26 cellular contexts compared by ENCODE assay signal in genomic region chr10:23777153-23777552, GRCh38.
"Had no signal": no experiment of that assay in that cellular context is flagged by ENCODE, and none has a peak within 500 bp of the region (broad histone marks: within the 10 kb centered on the region; RNA-seq: fewer than 3 reads in every experiment).

No MANE protein-coding gene starts in this region.

- H3K4me3 Mint-ChIP-seq: activated CD4-positive, alpha-beta memory T cell treated with anti-CD3 and anti-CD28 coated beads, Interleukin-2, amount 10 ng/mL, durations not matched to agents 7 days and 5 days; activated CD4-positive, alpha-beta T cell treated with anti-CD3 and anti-CD28 coated beads, Interleukin-2, amount 10 ng/mL, durations not matched to agents 7 days and 5 days; activated naive CD4-positive, alpha-beta T cell treated with anti-CD3 and anti-CD28 coated beads, Interleukin-2, amount 10 ng/mL, durations not matched to agents 7 days and 5 days; activated naive CD8-positive, alpha-beta T cell treated with anti-CD3 and anti-CD28 coated beads, Interleukin-2, amount 10 ng/mL, durations not matched to agents 7 days and 5 days; activated T-cell treated with anti-CD3 and anti-CD28 coated beads, Interleukin-2, amount 50 U/mL, for 24 hours; activated T-cell treated with anti-CD3 and anti-CD28 coated beads, Interleukin-2, amount 50 U/mL, for 72 hours; brain; central memory CD8-positive, alpha-beta T cell; WTC11 had no signal

- H3K4me3 ChIP-seq: ascending aorta, esophagus muscularis mucosa, gastrocnemius medialis had no signal

- DNase-seq: activated CD4-positive, alpha-beta memory T cell treated with anti-CD3 and anti-CD28 coated beads, Interleukin-2, amount 10 ng/mL, durations not matched to agents 7 days and 5 days; activated CD4-positive, alpha-beta T cell treated with anti-CD3 and anti-CD28 coated beads for 1 hour; activated CD4-positive, alpha-beta T cell treated with anti-CD3 and anti-CD28 coated beads for 4 hours; activated CD4-positive, alpha-beta T cell treated with anti-CD3 and anti-CD28 coated beads, Interleukin-2, amount 10 ng/mL, durations not matched to agents 7 days and 5 days; activated CD4-positive, alpha-beta T cell treated with anti-CD3 and anti-CD28 coated beads, Interleukin-2, amount 50 U/mL, for 4 hours; activated CD8-positive, alpha-beta memory T cell treated with anti-CD3 and anti-CD28 coated beads, Interleukin-2, amount 50 U/mL, for 48 hours; activated gamma-delta T cell; activated naive CD4-positive, alpha-beta T cell; activated naive CD4-positive, alpha-beta T cell treated with anti-CD3 and anti-CD28 coated beads, Interleukin-2, amount 10 ng/mL, durations not matched to agents 7 days and 5 days; activated naive CD8-positive, alpha-beta T cell treated with anti-CD3 and anti-CD28 coated beads, Interleukin-2, amount 10 ng/mL, durations not matched to agents 7 days and 5 days; activated T-cell treated with anti-CD3 and anti-CD28 coated beads for 4 hours; activated T-cell treated with anti-CD3 and anti-CD28 coated beads, Interleukin-2, amount 50 U/mL, for 24 hours; activated T-cell treated with anti-CD3 and anti-CD28 coated beads, Interleukin-2, amount 50 U/mL, for 72 hours; cortex of kidney; effector memory CD4-positive, alpha-beta T cell; erythroblast; foreskin keratinocyte; gastrocnemius medialis; glutamatergic neuron; T-helper 2 cell had no signal

- H3K9me3 ChIP-seq: ascending aorta, esophagus muscularis mucosa, gastrocnemius medialis had no signal

- H3K27me3 Mint-ChIP-seq: activated CD4-positive, alpha-beta memory T cell treated with anti-CD3 and anti-CD28 coated beads, Interleukin-2, amount 10 ng/mL, durations not matched to agents 7 days and 5 days; activated CD4-positive, alpha-beta T cell treated with anti-CD3 and anti-CD28 coated beads, Interleukin-2, amount 10 ng/mL, durations not matched to agents 7 days and 5 days; activated naive CD4-positive, alpha-beta T cell treated with anti-CD3 and anti-CD28 coated beads, Interleukin-2, amount 10 ng/mL, durations not matched to agents 7 days and 5 days; activated naive CD8-positive, alpha-beta T cell treated with anti-CD3 and anti-CD28 coated beads, Interleukin-2, amount 10 ng/mL, durations not matched to agents 7 days and 5 days; activated T-cell treated with anti-CD3 and anti-CD28 coated beads, Interleukin-2, amount 50 U/mL, for 24 hours; central memory CD8-positive, alpha-beta T cell had no signal

- H3K4me1 Mint-ChIP-seq: activated CD4-positive, alpha-beta memory T cell treated with anti-CD3 and anti-CD28 coated beads, Interleukin-2, amount 10 ng/mL, durations not matched to agents 7 days and 5 days; activated CD4-positive, alpha-beta T cell treated with anti-CD3 and anti-CD28 coated beads, Interleukin-2, amount 10 ng/mL, durations not matched to agents 7 days and 5 days; activated naive CD4-positive, alpha-beta T cell treated with anti-CD3 and anti-CD28 coated beads, Interleukin-2, amount 10 ng/mL, durations not matched to agents 7 days and 5 days; activated naive CD8-positive, alpha-beta T cell treated with anti-CD3 and anti-CD28 coated beads, Interleukin-2, amount 10 ng/mL, durations not matched to agents 7 days and 5 days; brain; central memory CD8-positive, alpha-beta T cell; WTC11 had no signal

- H3K9me3 Mint-ChIP-seq: activated CD4-positive, alpha-beta T cell treated with anti-CD3 and anti-CD28 coated beads, Interleukin-2, amount 10 ng/mL, durations not matched to agents 7 days and 5 days; activated naive CD4-positive, alpha-beta T cell treated with anti-CD3 and anti-CD28 coated beads, Interleukin-2, amount 10 ng/mL, durations not matched to agents 7 days and 5 days; activated naive CD8-positive, alpha-beta T cell treated with anti-CD3 and anti-CD28 coated beads, Interleukin-2, amount 10 ng/mL, durations not matched to agents 7 days and 5 days; activated T-cell treated with anti-CD3 and anti-CD28 coated beads, Interleukin-2, amount 50 U/mL, for 24 hours; activated T-cell treated with anti-CD3 and anti-CD28 coated beads, Interleukin-2, amount 50 U/mL, for 72 hours; central memory CD8-positive, alpha-beta T cell had no signal

- ATAC-seq: activated naive CD4-positive, alpha-beta T cell treated with anti-CD3 and anti-CD28 coated beads, Interleukin-2, amount 50 U/mL, for 72 hours; activated T-cell treated with anti-CD3 and anti-CD28 coated beads, Interleukin-2, amount 50 U/mL, for 72 hours; foreskin keratinocyte; gastrocnemius medialis; WTC11 had no signal

- H3K36me3 ChIP-seq: ascending aorta, esophagus muscularis mucosa, gastrocnemius medialis had no signal

- H3K27ac Mint-ChIP-seq: activated CD4-positive, alpha-beta memory T cell treated with anti-CD3 and anti-CD28 coated beads, Interleukin-2, amount 10 ng/mL, durations not matched to agents 7 days and 5 days; activated CD4-positive, alpha-beta T cell treated with anti-CD3 and anti-CD28 coated beads, Interleukin-2, amount 10 ng/mL, durations not matched to agents 7 days and 5 days; activated naive CD4-positive, alpha-beta T cell treated with anti-CD3 and anti-CD28 coated beads, Interleukin-2, amount 10 ng/mL, durations not matched to agents 7 days and 5 days; activated naive CD4-positive, alpha-beta T cell treated with anti-CD3 and anti-CD28 coated beads, Interleukin-2, amount 50 U/mL, for 72 hours; activated naive CD8-positive, alpha-beta T cell treated with anti-CD3 and anti-CD28 coated beads, Interleukin-2, amount 10 ng/mL, durations not matched to agents 7 days and 5 days; activated T-cell treated with anti-CD3 and anti-CD28 coated beads, Interleukin-2, amount 50 U/mL, for 24 hours; activated T-cell treated with anti-CD3 and anti-CD28 coated beads, Interleukin-2, amount 50 U/mL, for 72 hours; brain; WTC11 had no signal

- H3K27me3 ChIP-seq: ascending aorta, esophagus muscularis mucosa, foreskin keratinocyte, gastrocnemius medialis had no signal

- H3K36me3 Mint-ChIP-seq: activated naive CD4-positive, alpha-beta T cell treated with anti-CD3 and anti-CD28 coated beads, Interleukin-2, amount 10 ng/mL, durations not matched to agents 7 days and 5 days; activated naive CD4-positive, alpha-beta T cell treated with anti-CD3 and anti-CD28 coated beads, Interleukin-2, amount 50 U/mL, for 72 hours; activated naive CD8-positive, alpha-beta T cell treated with anti-CD3 and anti-CD28 coated beads, Interleukin-2, amount 10 ng/mL, durations not matched to agents 7 days and 5 days; brain; WTC11 had no signal

- H3K4me1 ChIP-seq: ascending aorta, esophagus muscularis mucosa, foreskin keratinocyte, gastrocnemius medialis had no signal

- H3K27ac ChIP-seq: ascending aorta, esophagus muscularis mucosa, foreskin keratinocyte, gastrocnemius medialis had no signal
